In the genomic region with DNA sequence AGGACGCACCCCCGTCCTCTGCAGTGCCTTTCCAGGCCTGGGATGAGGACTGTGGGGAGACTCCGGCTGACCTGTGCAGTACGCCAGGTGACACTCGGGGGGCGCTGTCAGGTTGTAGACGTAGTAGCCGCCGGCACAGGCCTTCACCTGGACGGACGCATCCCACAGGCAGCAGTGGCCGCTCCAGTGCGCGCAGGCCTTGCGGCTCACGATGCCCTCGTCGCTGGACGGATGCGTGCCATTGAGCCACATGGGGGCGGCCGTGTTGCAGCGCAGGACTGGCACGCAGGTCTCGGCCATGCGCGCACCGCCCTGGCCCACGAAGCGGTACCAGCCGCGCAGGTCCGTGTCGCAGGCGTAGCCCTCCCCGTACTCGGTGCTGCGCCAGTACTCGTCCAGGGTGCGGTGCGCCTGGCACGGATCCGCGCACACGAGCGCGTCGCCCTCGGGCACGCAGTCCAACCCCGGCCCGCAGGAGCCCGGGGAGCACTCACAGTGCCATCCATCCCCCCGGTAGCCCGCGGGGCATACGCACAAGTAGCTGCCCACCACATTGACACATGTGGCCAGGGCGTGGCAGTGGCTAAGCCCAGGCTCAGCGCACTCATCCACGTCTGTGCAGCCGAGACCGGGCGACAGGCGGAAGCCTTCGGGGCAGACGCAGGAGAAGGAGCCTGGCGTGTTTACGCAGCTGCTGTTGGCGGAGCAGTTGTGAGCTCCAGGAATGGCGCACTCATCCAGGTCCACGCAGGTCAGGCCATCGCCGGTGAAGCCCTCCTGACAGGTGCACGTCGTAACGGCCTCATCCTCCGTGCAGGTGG, we compare ENCODE assay signal across 1 cellular context.
TF ChIP-seq lines count a peak whose summit lies in the region.

No MANE protein-coding gene starts in this region.

TF ChIP-seq in HepG2, 621 proteins besides CTCF, POLR2A, EP300 and RAD21 (continued from another document and continues in another):
- TF ChIP-seq FOXO4 (CRISPR knock-in tag; conservative IDR thresholded peaks at IDR 0.05) (no peak), ZNF34 (CRISPR knock-in tag; IDR thresholded peaks at IDR 0.05; ENCODE audit: borderline replicate concordance) (no peak), ZHX1 (CRISPR knock-in tag; IDR thresholded peaks at IDR 0.05; ENCODE audit: low read depth) (peak; percentile 28; the same call in 1 of the 2 replicates), MXD1 (CRISPR knock-in tag; IDR thresholded peaks at IDR 0.05) (0 out of 2 replicates have a peak, but pooled peaks have one; percentile 31), DRAP1 (CRISPR knock-in tag; IDR thresholded peaks at IDR 0.05) (no peak), TP53 (CRISPR knock-in tag; conservative IDR thresholded peaks at IDR 0.05) (no peak), DMTF1 (CRISPR knock-in tag; IDR thresholded peaks at IDR 0.05) (no peak), TRAFD1 (CRISPR knock-in tag; IDR thresholded peaks at IDR 0.05; ENCODE audit: borderline replicate concordance) (no peak), ZNF883 (CRISPR knock-in tag; IDR thresholded peaks at IDR 0.05; ENCODE audit: not compliant biosample characterization) (peak; percentile 38), ZNF652 (CRISPR knock-in tag; IDR thresholded peaks at IDR 0.05; ENCODE audit: borderline replicate concordance, low read depth) (no peak), CREM (IDR thresholded peaks at IDR 0.05) (no peak), CREM (CRISPR knock-in tag; IDR thresholded peaks at IDR 0.05) (no peak), HNRNPLL (IDR thresholded peaks at IDR 0.05; ENCODE audit: low read depth, low read length, poor library complexity, severe bottlenecking) (peak; percentile 24), GABPB1 (CRISPR knock-in tag; IDR thresholded peaks at IDR 0.05) (peak; percentile 23; the same call in 1 of the 2 replicates), POLR2G (IDR thresholded peaks at IDR 0.05; ENCODE audit: low read depth, low read length) (no peak), FOXA1 (IDR thresholded peaks at IDR 0.05) (no peak), FOXA1 (CRISPR knock-in tag; IDR thresholded peaks at IDR 0.05) (0 out of 2 replicates have a peak, but pooled peaks have one; percentile 6), ZFP91 (CRISPR knock-in tag; IDR thresholded peaks at IDR 0.05; ENCODE audit: borderline replicate concordance) (peak; percentile 17; the same call in 1 of the 2 replicates), ZBTB38 (CRISPR knock-in tag; IDR thresholded peaks at IDR 0.05) (0 out of 2 replicates have a peak, but pooled peaks have one; percentile 40), IRF9 (CRISPR knock-in tag; IDR thresholded peaks at IDR 0.05; ENCODE audit: borderline replicate concordance) (0 out of 2 replicates have a peak, but pooled peaks have one; percentile 39), ZNF468 (CRISPR knock-in tag; IDR thresholded peaks at IDR 0.05) (peak; percentile 54; the same call in 1 of the 2 replicates)
- TF ChIP-seq, protein P1, sequence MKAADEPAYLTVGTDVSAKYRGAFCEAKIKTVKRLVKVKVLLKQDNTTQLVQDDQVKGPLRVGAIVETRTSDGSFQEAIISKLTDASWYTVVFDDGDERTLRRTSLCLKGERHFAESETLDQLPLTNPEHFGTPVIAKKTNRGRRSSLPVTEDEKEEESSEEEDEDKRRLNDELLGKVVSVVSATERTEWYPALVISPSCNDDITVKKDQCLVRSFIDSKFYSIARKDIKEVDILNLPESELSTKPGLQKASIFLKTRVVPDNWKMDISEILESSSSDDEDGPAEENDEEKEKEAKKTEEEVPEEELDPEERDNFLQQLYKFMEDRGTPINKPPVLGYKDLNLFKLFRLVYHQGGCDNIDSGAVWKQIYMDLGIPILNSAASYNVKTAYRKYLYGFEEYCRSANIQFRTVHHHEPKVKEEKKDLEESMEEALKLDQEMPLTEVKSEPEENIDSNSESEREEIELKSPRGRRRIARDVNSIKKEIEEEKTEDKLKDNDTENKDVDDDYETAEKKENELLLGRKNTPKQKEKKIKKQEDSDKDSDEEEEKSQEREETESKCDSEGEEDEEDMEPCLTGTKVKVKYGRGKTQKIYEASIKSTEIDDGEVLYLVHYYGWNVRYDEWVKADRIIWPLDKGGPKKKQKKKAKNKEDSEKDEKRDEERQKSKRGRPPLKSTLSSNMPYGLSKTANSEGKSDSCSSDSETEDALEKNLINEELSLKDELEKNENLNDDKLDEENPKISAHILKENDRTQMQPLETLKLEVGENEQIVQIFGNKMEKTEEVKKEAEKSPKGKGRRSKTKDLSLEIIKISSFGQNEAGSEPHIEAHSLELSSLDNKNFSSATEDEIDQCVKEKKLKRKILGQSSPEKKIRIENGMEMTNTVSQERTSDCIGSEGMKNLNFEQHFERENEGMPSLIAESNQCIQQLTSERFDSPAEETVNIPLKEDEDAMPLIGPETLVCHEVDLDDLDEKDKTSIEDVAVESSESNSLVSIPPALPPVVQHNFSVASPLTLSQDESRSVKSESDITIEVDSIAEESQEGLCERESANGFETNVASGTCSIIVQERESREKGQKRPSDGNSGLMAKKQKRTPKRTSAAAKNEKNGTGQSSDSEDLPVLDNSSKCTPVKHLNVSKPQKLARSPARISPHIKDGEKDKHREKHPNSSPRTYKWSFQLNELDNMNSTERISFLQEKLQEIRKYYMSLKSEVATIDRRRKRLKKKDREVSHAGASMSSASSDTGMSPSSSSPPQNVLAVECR (CRISPR knock-in tag; IDR thresholded peaks at IDR 0.05; ENCODE audit: borderline replicate concordance): 0 out of 2 replicates have a peak, but pooled peaks have one; percentile 30
- TF ChIP-seq, protein P2, sequence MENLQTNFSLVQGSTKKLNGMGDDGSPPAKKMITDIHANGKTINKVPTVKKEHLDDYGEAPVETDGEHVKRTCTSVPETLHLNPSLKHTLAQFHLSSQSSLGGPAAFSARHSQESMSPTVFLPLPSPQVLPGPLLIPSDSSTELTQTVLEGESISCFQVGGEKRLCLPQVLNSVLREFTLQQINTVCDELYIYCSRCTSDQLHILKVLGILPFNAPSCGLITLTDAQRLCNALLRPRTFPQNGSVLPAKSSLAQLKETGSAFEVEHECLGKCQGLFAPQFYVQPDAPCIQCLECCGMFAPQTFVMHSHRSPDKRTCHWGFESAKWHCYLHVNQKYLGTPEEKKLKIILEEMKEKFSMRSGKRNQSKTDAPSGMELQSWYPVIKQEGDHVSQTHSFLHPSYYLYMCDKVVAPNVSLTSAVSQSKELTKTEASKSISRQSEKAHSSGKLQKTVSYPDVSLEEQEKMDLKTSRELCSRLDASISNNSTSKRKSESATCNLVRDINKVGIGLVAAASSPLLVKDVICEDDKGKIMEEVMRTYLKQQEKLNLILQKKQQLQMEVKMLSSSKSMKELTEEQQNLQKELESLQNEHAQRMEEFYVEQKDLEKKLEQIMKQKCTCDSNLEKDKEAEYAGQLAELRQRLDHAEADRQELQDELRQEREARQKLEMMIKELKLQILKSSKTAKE (CRISPR knock-in tag; IDR thresholded peaks at IDR 0.05; ENCODE audit: borderline replicate concordance): 0 out of 2 replicates have a peak, but pooled peaks have one; percentile 13
